ENCODE assay signal across 9 cellular contexts in genomic region chr15:101578443-101578894, GRCh38.
A peak's percentile ranks its signal among the peaks of the same experiment; 100 is the strongest.
DNase-seq lines count a peak whose midpoint lies in the region; ATAC-seq and TF ChIP-seq lines count a peak whose summit lies in the region.
"Had no signal": no experiment of that assay in that cellular context is flagged by ENCODE, and none has a peak within 500 bp of the region (broad histone marks: within the 10 kb centered on the region; RNA-seq: fewer than 3 reads in every experiment).

No MANE protein-coding gene starts in this region.

- H3K9me3 Mint-ChIP-seq in HFFc6 (peaks cover 5% of the 10 kb centered on the region; the same call in 1 of the 2 replicates), type B pancreatic cell (no peaks in the 10 kb centered on the region)

- no peak overlapping the region for H3K4me2 ChIP-seq in DND-41 (ENCODE audit: insufficient read depth, low read length)

- H3K4me1 Mint-ChIP-seq in HFFc6 (ENCODE audit: low read depth): peaks cover 31% of the 10 kb centered on the region
- no peaks in the 10 kb centered on the region for H3K4me1 Mint-ChIP-seq in type B pancreatic cell (ENCODE audit: unreplicated experiment)

- H3K27ac ChIP-seq in DND-41 (ENCODE audit: low read length): no peak overlapping the region
- H3K27ac ChIP-seq in VCaP: no peak overlapping the region
- H3K27ac ChIP-seq: SK-N-MC had no signal

- ATAC-seq in DND-41 (ENCODE audit: insufficient read depth, low read depth): no peak; the same call in 2 of the 3 replicates
- no peak for ATAC-seq in GM18873 (IDR thresholded peaks at IDR 0.05; ENCODE audit: low FRiP score, unreplicated experiment)
- ATAC-seq in HG02840 (IDR thresholded peaks at IDR 0.05; ENCODE audit: low FRiP score, unreplicated experiment): no peak
- ATAC-seq in GM18867 (IDR thresholded peaks at IDR 0.05; ENCODE audit: unreplicated experiment): no peak

- H3K27ac Mint-ChIP-seq in HFFc6 (no peak overlapping the region), type B pancreatic cell (no peak overlapping the region)

- H3K4me3 Mint-ChIP-seq in HFFc6 (no peak overlapping the region), type B pancreatic cell (no peak overlapping the region)

- H3K9ac ChIP-seq in DND-41 (ENCODE audit: low read depth, low read length): no peak overlapping the region

- H3K27me3 ChIP-seq in DND-41 (ENCODE audit: insufficient read depth, low read length, poor library complexity): no peaks in the 10 kb centered on the region

- H3K79me2 ChIP-seq in DND-41 (ENCODE audit: insufficient read depth, low read length): no peaks in the 10 kb centered on the region

- H3K36me3 Mint-ChIP-seq in HFFc6 (ENCODE audit: low read depth) (no peaks in the 10 kb centered on the region), type B pancreatic cell (no peaks in the 10 kb centered on the region)

- H3K4me1 ChIP-seq in DND-41 (ENCODE audit: insufficient read depth, low read length): no peaks in the 10 kb centered on the region

- H3K27me3 Mint-ChIP-seq in HFFc6 (ENCODE audit: insufficient read depth) (peaks cover 14% of the 10 kb centered on the region), type B pancreatic cell (peaks cover 63% of the 10 kb centered on the region)

- no peaks in the 10 kb centered on the region for H4K20me1 ChIP-seq in DND-41 (ENCODE audit: insufficient read depth, low read length)

- DNase-seq in DND-41 (peak; percentile 14), HFFc6 (no peak), iPS-NIHi7 (ENCODE audit: extremely low spot score) (peak; percentile 78), type B pancreatic cell (ENCODE audit: extremely low spot score, unreplicated experiment) (no peak)

- H2AFZ ChIP-seq in DND-41 (ENCODE audit: low read depth, low read length): no peak overlapping the region

- H3K4me3 ChIP-seq in DND-41 (ENCODE audit: low read depth in 1 of 2, low read length in 2 of 2): no peak overlapping the region
- H3K4me3 ChIP-seq: SK-N-MC had no signal

- no peaks in the 10 kb centered on the region for H3K9me3 ChIP-seq in DND-41 (ENCODE audit: insufficient read depth, low read length, severe bottlenecking)

- H3K36me3 ChIP-seq in DND-41 (ENCODE audit: insufficient read depth, low read length): no peaks in the 10 kb centered on the region

- TF ChIP-seq CTCF in DND-41 (IDR thresholded peaks at IDR 0.05; ENCODE audit: borderline replicate concordance, extremely low read depth, low read length, poor library complexity, severe bottlenecking) (peak; percentile 57), HFFc6 (IDR thresholded peaks at IDR 0.05) (peak; percentile 55), VCaP (conservative IDR thresholded peaks at IDR 0.05) (peak; percentile 95), type B pancreatic cell (conservative IDR thresholded peaks at IDR 0.05) (peak; percentile 66)

Comparison
In these comparisons a context has a peak if more than half of its experiments do, and no peak if none do; other contexts are left out.
1. DNase-seq: peak in DND-41 (single experiment) and iPS-NIHi7 (single experiment); none in HFFc6 (single experiment) and type B pancreatic cell (single experiment).
2. Peak in every context shown above with its lines, with median percentiles within 50 percentile points of each other: CTCF ChIP-seq.